In the genomic region with DNA sequence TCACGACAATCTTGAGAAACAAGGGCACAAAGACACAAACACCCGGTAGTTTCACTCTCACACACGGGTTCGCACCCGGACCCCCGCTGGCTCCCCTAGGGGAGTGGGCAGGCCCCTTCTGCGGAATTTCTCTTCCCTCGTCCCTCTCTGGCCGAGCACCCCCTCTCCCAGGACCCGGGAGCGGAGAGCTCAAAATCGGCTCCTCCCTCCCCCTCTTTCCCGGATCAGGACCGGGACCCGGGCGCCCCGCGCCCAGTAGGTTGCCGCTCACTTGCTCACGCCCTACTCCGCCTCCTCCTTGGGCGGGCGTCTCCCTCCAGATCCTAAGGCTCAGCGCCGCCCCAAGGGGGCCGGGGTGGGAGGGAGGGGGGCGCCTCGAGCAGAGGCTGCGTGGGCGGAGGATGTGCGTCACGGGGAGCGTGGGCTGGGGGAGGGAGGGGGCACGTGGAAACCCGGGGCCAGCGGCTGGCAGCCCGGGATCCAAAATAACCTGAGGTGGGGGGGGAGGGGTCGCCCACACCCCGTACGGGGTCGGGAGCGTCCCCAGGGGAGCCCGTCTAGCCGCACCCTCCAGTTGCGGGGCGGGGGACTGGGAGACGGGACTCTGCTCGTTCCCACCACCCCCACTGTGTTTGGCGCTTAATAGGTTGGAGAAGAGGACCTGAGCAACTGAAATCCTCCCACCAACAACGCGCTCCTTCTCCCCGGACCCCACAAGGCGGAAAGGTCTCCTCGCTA, we compare ENCODE assay signal across 8 cellular contexts. TPM values are rescaled to one million over a fixed set of nuclear protein-coding genes. Genes with fewer than 3 reads are reported as not detected.
DNase-seq lines count a peak whose midpoint lies in the region; ATAC-seq and TF ChIP-seq lines count a peak whose summit lies in the region.

No MANE protein-coding gene starts in this region.

- H3K4me1 Mint-ChIP-seq in activated CD4-positive, alpha-beta T cell treated with anti-CD3 and anti-CD28 coated beads, Interleukin-2, amount 10 ng/mL, durations not matched to agents 7 days and 5 days, result peaks cover 54% of the 10 kb centered on the region

- POLR2A ChIA-PET in GM10248 (lab: Yijun Ruan, JAX), result interaction anchor here (1.0 to 2.1 kb wide), 3 partner anchors 8 to 25 kb away, joined by 3 to 15 read pairs (median 13); partner anchors contain the start of genes NEMP1 and STAT6
- POLR2A ChIA-PET in activated CD4-positive, alpha-beta T cell treated with anti-CD3 and anti-CD28 coated beads, Interleukin-2, amount 10 ng/mL, durations not matched to agents 7 days and 5 days (lab: Charles Lee), result interaction anchor here (0.6 to 1.6 kb wide), 2 partner anchors 8 to 333 kb away, joined by 4 to 7 read pairs; partner anchors contain the start of gene NEMP1

- peaks cover under 1 to 11% (median 6%) of the 10 kb centered on the region in 4 donors for H3K36me3 ChIP-seq in liver (ENCODE audit: control insufficient read depth in 4 of 4, insufficient read depth in 3 of 4, low read depth in 1 of 4, low read length in 3 of 4)

- under 1% methylated on average over 54 of the region's 54 CpGs for WGBS in liver

- no peak for TF ChIP-seq RAD21 in liver (IDR thresholded peaks at IDR 0.05)

- peaks cover 5 to 32% (median 19%) of the 10 kb centered on the region in 4 donors for H3K4me1 ChIP-seq in liver (ENCODE audit: control insufficient read depth in 4 of 4, insufficient read depth in 4 of 4, low read length in 3 of 4)

- H3K4me3 ChIP-seq in coronary artery, result peak overlapping the region; percentile 97
- H3K4me3 ChIP-seq in liver (ENCODE audit: low read depth in 1 of 3, low read length in 3 of 3), result peak overlapping the region; percentile 41 to 85 (median 81)

- H3K27ac ChIP-seq in coronary artery (peak overlapping the region; percentile 98 to 99), liver (ENCODE audit: low read depth in 1 of 2, low read length in 2 of 2) (peak overlapping the region; percentile 96 to 100)

- CTCF ChIA-PET in GM10248 (lab: Yijun Ruan, JAX), result interaction anchor here (1.9 to 16.3 kb wide), 2 partner anchors 17 to 21 kb away, joined by 8 to 213 read pairs; partner anchors contain the start of gene STAT6
- CTCF ChIA-PET in activated CD4-positive, alpha-beta T cell treated with anti-CD3 and anti-CD28 coated beads, Interleukin-2, amount 10 ng/mL, durations not matched to agents 7 days and 5 days (lab: Charles Lee), result interaction anchor here (0.8 to 1.4 kb wide), 7 partner anchors 8 to 25 kb away, joined by 3 to 6 read pairs (median 4); partner anchors contain the start of genes NEMP1 and STAT6

- no peaks in the 10 kb centered on the region for H3K9me3 Mint-ChIP-seq in activated CD4-positive, alpha-beta T cell treated with anti-CD3 and anti-CD28 coated beads, Interleukin-2, amount 10 ng/mL, durations not matched to agents 7 days and 5 days

- H3K9me3 ChIP-seq in liver (ENCODE audit: control insufficient read depth in 4 of 4, low read length in 3 of 4), result no peaks in the 10 kb centered on the region

- H3K9ac ChIP-seq in liver (ENCODE audit: low read depth in 1 of 2, low read length in 2 of 2), result peak overlapping the region; percentile 57 to 98

- H3K27me3 Mint-ChIP-seq in activated CD4-positive, alpha-beta T cell treated with anti-CD3 and anti-CD28 coated beads, Interleukin-2, amount 10 ng/mL, durations not matched to agents 7 days and 5 days, result no peaks in the 10 kb centered on the region

- peak overlapping the region; percentile 95 for H3K27ac Mint-ChIP-seq in activated CD4-positive, alpha-beta T cell treated with anti-CD3 and anti-CD28 coated beads, Interleukin-2, amount 10 ng/mL, durations not matched to agents 7 days and 5 days

- no peaks in the 10 kb centered on the region for H3K36me3 Mint-ChIP-seq in activated CD4-positive, alpha-beta T cell treated with anti-CD3 and anti-CD28 coated beads, Interleukin-2, amount 10 ng/mL, durations not matched to agents 7 days and 5 days (ENCODE audit: low read depth)

- TF ChIP-seq CTCF in GM10248 (IDR thresholded peaks at IDR 0.05; ENCODE audit: control extremely low read depth, extremely low read depth, low read depth, missing control alignments), result no peak
- no peak for TF ChIP-seq CTCF in coronary artery (IDR thresholded peaks at IDR 0.05)
- no peak for TF ChIP-seq CTCF in liver (IDR thresholded peaks at IDR 0.05; ENCODE audit: low read depth, low read length, missing input control)

- ATAC-seq in HG02571 (IDR thresholded peaks at IDR 0.05; ENCODE audit: unreplicated experiment), result peak; percentile 35

- H3K27me3 ChIP-seq in liver (ENCODE audit: control insufficient read depth in 4 of 4, insufficient read depth in 4 of 4, low read length in 3 of 4), result no peaks in the 10 kb centered on the region

- peak; percentile 84 for DNase-seq in GM10248 (ENCODE audit: extremely low spot score)
- peak; percentile 32 for DNase-seq in NCI-H1694 treated with DMSO at 0.1 percent for 48 hours (lab: John Stamatoyannopoulos, UW)
- peak; percentile 84 for DNase-seq in activated CD4-positive, alpha-beta T cell treated with anti-CD3 and anti-CD28 coated beads, Interleukin-2, amount 10 ng/mL, durations not matched to agents 7 days and 5 days
- DNase-seq in coronary artery (ENCODE audit: low spot score), result peak; percentile 97
- DNase-seq in stimulated activated CD4-positive, alpha-beta T cell treated with anti-CD3 and anti-CD28 coated beads, Interleukin-4, amount 100 ng/mL, for 1 hour, result peak; percentile 95
- DNase-seq in NCI-H446 (lab: John Stamatoyannopoulos, UW), result no peak

- peak overlapping the region; percentile 82 for H3K4me3 Mint-ChIP-seq in activated CD4-positive, alpha-beta T cell treated with anti-CD3 and anti-CD28 coated beads, Interleukin-2, amount 10 ng/mL, durations not matched to agents 7 days and 5 days

TF ChIP-seq in liver, 16 proteins besides CTCF, POLR2A, EP300 and RAD21:
- TF ChIP-seq YY1 (IDR thresholded peaks at IDR 0.05) (no peak), SP1 (IDR thresholded peaks at IDR 0.05) (peak; percentile 31), EGR1 (IDR thresholded peaks at IDR 0.05; ENCODE audit: low read depth in 2 of 2) (peak; percentile 91 to 94)

RNA-seq across cellular contexts. Expression of gene NAB2, which starts 1.8 kb away (rescaled TPM):
- total RNA-seq in activated CD4-positive, alpha-beta T cell treated with anti-CD3 and anti-CD28 coated beads, Interleukin-2, amount 10 ng/mL, durations not matched to agents 7 days and 5 days, result 1 to 10 TPM; 5.5 to 6.8 TPM
- total RNA-seq in liver, result 1 to 10 TPM; 3.9 to 10.0 TPM
- polyA plus RNA-seq in liver, result 1 to 10 TPM; 1.9 to 8.6 TPM

RNA-seq across cellular contexts. Expression of gene NEMP1, which starts 8.5 kb away (rescaled TPM):
- 10 to 100 TPM; 50.2 to 54.3 TPM for total RNA-seq in activated CD4-positive, alpha-beta T cell treated with anti-CD3 and anti-CD28 coated beads, Interleukin-2, amount 10 ng/mL, durations not matched to agents 7 days and 5 days
- 10 to 100 TPM in 1 of 2 donors, 1 to 10 TPM in 1; 3.8 to 10.9 TPM for total RNA-seq in liver
- polyA plus RNA-seq in liver, result 1 to 10 TPM; 1.4 to 2.5 TPM

RNA-seq across cellular contexts. Expression of gene STAT6, which starts 24.0 kb away (rescaled TPM):
- total RNA-seq in activated CD4-positive, alpha-beta T cell treated with anti-CD3 and anti-CD28 coated beads, Interleukin-2, amount 10 ng/mL, durations not matched to agents 7 days and 5 days, result 100 to 1,000 TPM; 239 to 242 TPM
- total RNA-seq in liver, result 10 to 100 TPM; 27.4 to 54.0 TPM
- 10 to 100 TPM; 33.2 to 57.4 TPM for polyA plus RNA-seq in liver

RNA-seq across cellular contexts. Expression of gene MYO1A, which starts 37.2 kb away (rescaled TPM):
- 1 to 10 TPM; 1.4 to 2.9 TPM for total RNA-seq in activated CD4-positive, alpha-beta T cell treated with anti-CD3 and anti-CD28 coated beads, Interleukin-2, amount 10 ng/mL, durations not matched to agents 7 days and 5 days
- under 1 TPM; 0.08 to 0.28 TPM for total RNA-seq in liver
- under 1 TPM in 1 of 2 donors, not detected in 1; 0.03 TPM for polyA plus RNA-seq in liver

RNA-seq across cellular contexts. Expression of gene LRP1, which starts 41.2 kb away (rescaled TPM):
- under 1 TPM; 0.94 TPM for total RNA-seq in activated CD4-positive, alpha-beta T cell treated with anti-CD3 and anti-CD28 coated beads, Interleukin-2, amount 10 ng/mL, durations not matched to agents 7 days and 5 days
- total RNA-seq in liver, result 100 to 1,000 TPM; 151 to 375 TPM
- polyA plus RNA-seq in liver, result 100 to 1,000 TPM in 1 of 2 donors, 10 to 100 TPM in 1; 87.5 to 127 TPM

Comparison
In these comparisons a context has a peak if more than half of its experiments do, and no peak if none do; other contexts are left out.
1. DNase-seq: peak in GM10248 (single experiment), NCI-H1694 treated with DMSO at 0.1 percent for 48 hours (single experiment), activated CD4-positive, alpha-beta T cell treated with anti-CD3 and anti-CD28 coated beads, Interleukin-2, amount 10 ng/mL, durations not matched to agents 7 days and 5 days (single experiment), coronary artery (single experiment) and stimulated activated CD4-positive, alpha-beta T cell treated with anti-CD3 and anti-CD28 coated beads, Interleukin-4, amount 100 ng/mL, for 1 hour (single experiment); none in NCI-H446 (0 of 2).
2. RNA of gene NEMP1, which starts 8.5 kb away (total RNA-seq): 50.2 to 54.3 TPM in activated CD4-positive, alpha-beta T cell treated with anti-CD3 and anti-CD28 coated beads, Interleukin-2, amount 10 ng/mL, durations not matched to agents 7 days and 5 days; 3.8 to 10.9 TPM in liver; every median in the first group is over 4 times any median in the second.
3. RNA of gene STAT6, which starts 24.0 kb away (total RNA-seq): 239 to 242 TPM in activated CD4-positive, alpha-beta T cell treated with anti-CD3 and anti-CD28 coated beads, Interleukin-2, amount 10 ng/mL, durations not matched to agents 7 days and 5 days; 27.4 to 54.0 TPM in liver; every median in the first group is over 4 times any median in the second.